Comparison of ENCODE assay signal across 17 cellular contexts in genomic region chr12:70011353-70011752, GRCh38.
DNase-seq lines count a peak whose midpoint lies in the region; ATAC-seq, FAIRE-seq and TF ChIP-seq lines count a peak whose summit lies in the region.
"Had no signal": no experiment of that assay in that cellular context is flagged by ENCODE, and none has a peak within 500 bp of the region (broad histone marks: within the 10 kb centered on the region; RNA-seq: fewer than 3 reads in every experiment).

No MANE protein-coding gene starts in this region.

- H4K91ac ChIP-seq in H1 (replicated peaks; ENCODE audit: insufficient read length, low read length) = no peak overlapping the region

- H3K27me3 ChIP-seq in H1 (replicated peaks in 1 of 4; ENCODE audit: control insufficient read depth in 3 of 4, extremely low read depth in 1 of 4, insufficient read depth in 3 of 4, low read length in 3 of 4) (no peaks in the 10 kb centered on the region), PC-9 (ENCODE audit: insufficient read depth, low read depth) (no peaks in the 10 kb centered on the region)

- H3K4me2 ChIP-seq in H1 (ENCODE audit: insufficient read depth in 1 of 2, low read depth in 2 of 2, low read length in 2 of 2) = no peak overlapping the region
- H3K4me2 ChIP-seq in PC-9 = no peak overlapping the region

- H3K4me3 ChIP-seq in GM12865 (ENCODE audit: low read depth, low read length) (no peak overlapping the region), H1 (ENCODE audit: extremely low read depth in 1 of 4, insufficient read depth in 2 of 4, low read depth in 3 of 4, low read length in 4 of 4) (no peak overlapping the region), PC-9 (no peak overlapping the region)

- peaks cover 9% of the 10 kb centered on the region for H3F3A ChIP-seq in PC-9 (ENCODE audit: insufficient read depth, low read depth)

- no peak overlapping the region for H2AK5ac ChIP-seq in H1 (ENCODE audit: low read depth, low read length)

- H3K56ac ChIP-seq in H1 (replicated peaks; ENCODE audit: insufficient read length, low read depth, low read length) = no peak overlapping the region

- peak; percentile 42 for ATAC-seq in stimulated activated naive CD8-positive, alpha-beta T cell treated with anti-CD3 and anti-CD28 coated beads, Interleukin-15, amount 100 ng/mL, for 72 hours
- ATAC-seq in stimulated activated naive CD8-positive, alpha-beta T cell treated with anti-CD3 and anti-CD28 coated beads, Interleukin-15, Interleukin-2, amounts not matched to agents 100 U/mL and 50 U/mL, for 24 hours = no peak

- intact Hi-C loops in PC-9 (cut with micrococcal nuclease; ENCODE audit: unreplicated experiment) = no loop called here

- H4K8ac ChIP-seq in H1 (ENCODE audit: extremely low read depth, insufficient read depth, low read length) = no peak overlapping the region

- no peak for TF ChIP-seq RAD21 in H1 (IDR thresholded peaks at IDR 0.05 in 1 of 2, conservative IDR thresholded peaks at IDR 0.05 in 1 of 2; ENCODE audit: low read depth in 2 of 2, low read length in 2 of 2)

- H3K79me2 ChIP-seq in H1 (ENCODE audit: control insufficient read depth in 1 of 2, insufficient read depth in 2 of 2, low read length in 2 of 2) = no peaks in the 10 kb centered on the region
- H3K79me2 ChIP-seq in PC-9 (ENCODE audit: low read depth) = no peaks in the 10 kb centered on the region

- no peak overlapping the region; the same call in 1 of the 2 replicates for H3K18ac ChIP-seq in H1 (ENCODE audit: extremely low read depth, low read length)

- no peak overlapping the region for H4K5ac ChIP-seq in H1 (ENCODE audit: insufficient read length, low read depth, low read length)

- 100% methylated on average over 1 of the region's 1 CpG; no CpG with 5 or more reads in 1 of the 2 experiments for WGBS in H1 (ENCODE audit: extremely low coverage in 1 of 2, insufficient coverage in 1 of 2, insufficient read length in 1 of 2, insufficient replicate concordance in 2 of 2, low coverage in 1 of 2, low lambda C conversion rate in 2 of 2, missing lambda C conversion rate in 1 of 2), 2 experiments

- no peak overlapping the region for H3K14ac ChIP-seq in H1 (ENCODE audit: insufficient read length)

- no peaks in the 10 kb centered on the region for H3K9me2 ChIP-seq in PC-9 (ENCODE audit: insufficient read depth)

- peaks cover 16% of the 10 kb centered on the region for H3K27me3 Mint-ChIP-seq in stimulated activated naive CD8-positive, alpha-beta T cell treated with anti-CD3 and anti-CD28 coated beads, Interleukin-15, amount 100 ng/mL, for 72 hours

- no peaks in the 10 kb centered on the region for H4K20me1 ChIP-seq in H1 (replicated peaks in 1 of 2; ENCODE audit: control insufficient read depth in 1 of 2, insufficient read depth in 2 of 2, low read length in 2 of 2)
- no peaks in the 10 kb centered on the region for H4K20me1 ChIP-seq in PC-9 (ENCODE audit: insufficient read depth)

- CTCF ChIA-PET in H1 (lab: Charles Lee; ENCODE audit: partially characterized antibody) (interaction anchor here (0.6 to 0.8 kb wide), 2 partner anchors 131 to 139 kb away, joined by 3 read pairs; no protein-coding TSS in a partner anchor), PC-9 (lab: Charles Lee) (interaction anchor here (0.6 kb wide), 1 partner anchor 182 kb away, joined by 3 read pairs; no protein-coding TSS in a partner anchor)

- no peak for TF ChIP-seq EP300 in H1 (IDR thresholded peaks at IDR 0.05; ENCODE audit: borderline replicate concordance in 1 of 2, low read depth in 2 of 2, low read length in 2 of 2)

- H3K4me1 ChIP-seq in H1 (replicated peaks in 1 of 4; ENCODE audit: control insufficient read depth in 3 of 4, insufficient read depth in 4 of 4, low read length in 3 of 4) (no peaks in the 10 kb centered on the region; a peak in 1 of 7 replicates), PC-9 (replicated peaks; ENCODE audit: insufficient read depth) (peaks cover 20% of the 10 kb centered on the region)

- no peak overlapping the region for H3K27ac Mint-ChIP-seq in stimulated activated naive CD8-positive, alpha-beta T cell treated with anti-CD3 and anti-CD28 coated beads, Interleukin-15, amount 100 ng/mL, for 72 hours

- no peak overlapping the region for H2BK15ac ChIP-seq in H1 (ENCODE audit: low read length)

- H3K9me3 ChIP-seq in H1 (ENCODE audit: insufficient read depth in 2 of 2, low read depth in 1 of 2, low read length in 1 of 2) (0 out of 4 replicates have a peak, but pooled peaks cover 0 to 2% of the 10 kb centered on the region in 2 experiments), PC-9 (ENCODE audit: insufficient read depth, low read depth) (peaks cover 10% of the 10 kb centered on the region; the same call in 1 of the 2 replicates)

- H2BK20ac ChIP-seq in H1 (ENCODE audit: low read length) = peak overlapping the region; percentile 80; the same call in 1 of the 2 replicates

- H3K79me1 ChIP-seq in H1 (ENCODE audit: low read depth, low read length) = no peaks in the 10 kb centered on the region

- H3K4me3 Mint-ChIP-seq in stimulated activated naive CD8-positive, alpha-beta T cell treated with anti-CD3 and anti-CD28 coated beads, Interleukin-15, amount 100 ng/mL, for 72 hours = no peak overlapping the region
- H3K4me3 Mint-ChIP-seq: CD4-positive, alpha-beta memory T cell had no signal

- BruUV-seq in PC-9 (replicated peaks; lab: Mats Ljungman, UMichigan) = no TSS peak

- H3K36me3 ChIP-seq in H1 (ENCODE audit: control insufficient read depth in 2 of 4, insufficient read depth in 4 of 4, low read length in 3 of 4) (no peaks in the 10 kb centered on the region), PC-9 (ENCODE audit: low read depth) (no peaks in the 10 kb centered on the region)

- H2BK5ac ChIP-seq in H1 (ENCODE audit: low read depth, low read length) = no peak overlapping the region

- H2AFZ ChIP-seq in H1 (ENCODE audit: low read length) (no peak overlapping the region), PC-9 (no peak overlapping the region)

- no peak overlapping the region for H3K4ac ChIP-seq in H1 (replicated peaks; ENCODE audit: insufficient read length, low read depth, low read length)

- TF ChIP-seq CTCF in GM12865 (IDR thresholded peaks at IDR 0.05; ENCODE audit: insufficient read depth, low read depth, low read length, missing control alignments) (no peak), H1 (IDR thresholded peaks at IDR 0.05; ENCODE audit: control extremely low read depth in 1 of 3, insufficient read depth in 1 of 3, low read depth in 1 of 3, low read length in 3 of 3) (no peak), PC-9 (conservative IDR thresholded peaks at IDR 0.05) (no peak)

- peaks cover 16 to 57% of the 10 kb centered on the region in 2 donors for H3K9me3 Mint-ChIP-seq in stimulated activated naive CD8-positive, alpha-beta T cell treated with anti-CD3 and anti-CD28 coated beads, Interleukin-15, amount 100 ng/mL, for 72 hours

- no peak overlapping the region for H2BK120ac ChIP-seq in H1 (replicated peaks; ENCODE audit: low read depth, low read length)

- no peak for FAIRE-seq in H1 (lab: Jason Lieb, UNC)
- FAIRE-seq: GM12892 had no signal

- H3K23ac ChIP-seq in H1 (ENCODE audit: insufficient read length) = no peak overlapping the region

- H3K27ac ChIP-seq in H1 (ENCODE audit: low read depth, low read length) (no peak overlapping the region), PC-9 (no peak overlapping the region)

- no peak for TF ChIP-seq POLR2A in H1 (IDR thresholded peaks at IDR 0.05; ENCODE audit: control extremely low read depth in 1 of 2, low read depth in 2 of 2, low read length in 2 of 2)

- peak overlapping the region; percentile 27; the same call in 1 of the 2 replicates for H2BK12ac ChIP-seq in H1 (ENCODE audit: low read depth, low read length)

- no peak overlapping the region for H3K9ac ChIP-seq in H1 (replicated peaks in 1 of 4; ENCODE audit: extremely low read depth in 1 of 4, low read depth in 3 of 4, low read length in 3 of 4)

- no peak for DNase-seq in stimulated activated naive CD8-positive, alpha-beta T cell treated with anti-CD3 and anti-CD28 coated beads, Interleukin-15, amount 100 ng/mL, for 72 hours
- DNase-seq in stimulated activated naive CD8-positive, alpha-beta T cell treated with anti-CD3 and anti-CD28 coated beads, Interleukin-15, Interleukin-2, amounts not matched to agents 100 U/mL and 50 U/mL, for 24 hours = no peak
- DNase-seq in GM12865 (ENCODE audit: low read depth) = peak; percentile 46
- DNase-seq in H1 (ENCODE audit: low read depth in 1 of 2, low spot score in 2 of 2) = no peak
- DNase-seq in G401 (ENCODE audit: low spot score) = no peak
- DNase-seq in activated CD4-positive, alpha-beta T cell treated with anti-CD3 and anti-CD28 coated beads for 1 hour = no peak
- no peak for DNase-seq in PC-9
- DNase-seq: C1 segment of cervical spinal cord; CD4-positive, alpha-beta memory T cell; COR-L47; DMS153; EL; GF-D8; GOT3; H7; HCEC 1CT had no signal

- H3K23me2 ChIP-seq in H1 (ENCODE audit: low read depth, low read length) = no peaks in the 10 kb centered on the region

- POLR2A ChIA-PET in H1 (lab: Charles Lee; ENCODE audit: partially characterized antibody) = interaction anchor here (0.6 to 2.2 kb wide), 3 partner anchors 13 to 232 kb away, joined by 3 to 5 read pairs (median 3); partner anchors contain the start of gene CNOT2
- POLR2A ChIA-PET in PC-9 (lab: Charles Lee; ENCODE audit: unreplicated experiment) = no interaction called here

- in situ Hi-C loops in G401 (cut with HindIII; ENCODE audit: low sequenced_read_pairs) = no loop called here

- H3K4me1 Mint-ChIP-seq in stimulated activated naive CD8-positive, alpha-beta T cell treated with anti-CD3 and anti-CD28 coated beads, Interleukin-15, amount 100 ng/mL, for 72 hours = no peaks in the 10 kb centered on the region
- H3K4me1 Mint-ChIP-seq: CD4-positive, alpha-beta memory T cell had no signal

TF ChIP-seq in H1, 55 proteins besides CTCF, POLR2A, EP300 and RAD21 (continues in another document):
- TF ChIP-seq TCF12 (IDR thresholded peaks at IDR 0.05; ENCODE audit: low read depth, low read length) (no peak), HDAC2 (IDR thresholded peaks at IDR 0.05; ENCODE audit: borderline replicate concordance in 1 of 2, low read depth in 2 of 2, low read length in 2 of 2) (no peak)
